In genomic region chr16:67935402-67936123, GRCh38 we compare ENCODE assay signal across 8 cellular contexts. TPM values are rescaled to one million over a fixed set of nuclear protein-coding genes. Genes with fewer than 3 reads are reported as not detected.
DNase-seq lines count a peak whose midpoint lies in the region; ATAC-seq and TF ChIP-seq lines count a peak whose summit lies in the region.

No MANE protein-coding gene starts in this region.

- peak overlapping the region; percentile 86 for H3K27ac ChIP-seq in C4-2B

- DNase-seq in NCI-H69 (lab: John Stamatoyannopoulos, UW) (peak; percentile 97), dedifferentiated amniotic fluid mesenchymal stem cell (ENCODE audit: extremely low spot score) (peak; percentile 81), left lobe of liver (ENCODE audit: low spot score) (peak; percentile 98)
- DNase-seq in activated CD4-positive, alpha-beta T cell treated with anti-CD3 and anti-CD28 coated beads, Interleukin-2, amount 50 U/mL, for 1 hour: peak; percentile 93
- peak; percentile 95 to 97 for DNase-seq in stimulated activated CD4-positive, alpha-beta T cell treated with anti-CD3 and anti-CD28 coated beads, Interleukin-2, amount 100 ng/mL, for 24 hours

- ATAC-seq in GM19372 (IDR thresholded peaks at IDR 0.05; ENCODE audit: low read depth, unreplicated experiment) (peak; percentile 88), HG03521 (IDR thresholded peaks at IDR 0.05; ENCODE audit: unreplicated experiment) (peak; percentile 88), left lobe of liver (peak; percentile 88)

- TF ChIP-seq CTCF in C4-2B (conservative IDR thresholded peaks at IDR 0.05): no peak

RNA-seq across cellular contexts. Expression of gene PSMB10, which starts 1.1 kb away (rescaled TPM):
- 21.7 TPM for total RNA-seq in left lobe of liver

RNA-seq across cellular contexts. Expression of gene CTRL, which starts 3.9 kb away (rescaled TPM):
- total RNA-seq in left lobe of liver: 0.73 TPM

RNA-seq across cellular contexts. Expression of gene LCAT, which starts 8.4 kb away (rescaled TPM):
- 172 TPM for total RNA-seq in left lobe of liver

RNA-seq across cellular contexts. Expression of gene SLC12A4, which starts 32.9 kb away (rescaled TPM):
- total RNA-seq in left lobe of liver: 20.1 TPM

RNA-seq across cellular contexts. Expression of gene PSKH1, which starts 42.5 kb away (rescaled TPM):
- 18.2 TPM for total RNA-seq in left lobe of liver

Comparison
In these comparisons a context has a peak if more than half of its experiments do, and no peak if none do; other contexts are left out.
1. Peak in every context shown above with its lines: DNase-seq, ATAC-seq and H3K27ac ChIP-seq.